Comparison of ENCODE assay signal across 8 cellular contexts in the genomic region with DNA sequence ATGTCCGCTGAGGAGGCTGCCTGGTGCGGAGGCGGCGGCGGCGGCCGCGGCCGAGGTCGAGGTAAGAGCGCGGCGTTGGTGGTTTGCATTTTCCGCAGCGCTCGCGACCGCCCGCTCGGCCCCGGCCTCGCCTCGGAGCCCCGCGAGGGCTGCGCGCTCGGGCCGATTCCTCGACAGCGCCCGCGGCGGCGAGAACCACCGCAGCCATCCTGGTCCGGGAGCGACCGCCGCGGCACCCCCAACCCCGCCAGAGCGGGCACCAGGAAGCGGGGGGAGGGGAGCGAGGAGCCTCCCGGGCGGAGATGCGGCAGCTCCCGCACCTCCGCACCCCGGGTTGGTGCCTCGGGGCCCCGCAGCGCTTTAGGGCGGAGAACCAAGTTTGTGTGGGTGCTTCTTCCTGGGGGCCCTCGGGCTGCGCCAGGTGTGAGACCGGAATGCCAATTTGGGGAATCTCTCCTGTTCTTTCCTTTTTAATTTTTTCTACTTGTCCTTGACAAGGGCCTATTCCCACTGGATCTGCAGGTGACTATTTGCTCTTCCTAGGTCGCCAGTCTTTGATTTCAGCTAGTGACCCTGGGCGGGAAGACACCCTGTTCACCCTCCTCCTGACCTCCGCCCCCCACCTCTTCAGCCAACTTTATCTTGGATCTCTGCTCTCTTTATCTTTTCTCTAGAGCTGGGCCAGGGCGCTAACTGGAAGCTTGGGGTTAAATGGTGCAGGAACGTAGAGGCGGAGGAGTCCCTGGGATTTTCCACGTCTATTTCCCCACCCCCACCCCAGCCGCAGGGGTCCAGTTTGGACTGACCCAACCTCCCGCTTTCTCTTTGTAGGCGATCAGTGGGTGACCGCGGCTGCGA. TPM values are rescaled to one million over a fixed set of nuclear protein-coding genes. Genes with fewer than 3 reads are reported as not detected.
DNase-seq lines count a peak whose midpoint lies in the region; ATAC-seq, FAIRE-seq and TF ChIP-seq lines count a peak whose summit lies in the region.

A gene with protein sequence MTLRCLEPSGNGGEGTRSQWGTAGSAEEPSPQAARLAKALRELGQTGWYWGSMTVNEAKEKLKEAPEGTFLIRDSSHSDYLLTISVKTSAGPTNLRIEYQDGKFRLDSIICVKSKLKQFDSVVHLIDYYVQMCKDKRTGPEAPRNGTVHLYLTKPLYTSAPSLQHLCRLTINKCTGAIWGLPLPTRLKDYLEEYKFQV (plus strand): TSS at position 822 of the 858 bp plus-strand sequence. CDS start 223 bp downstream, outside the sequence.

- H3K27ac ChIP-seq in effector memory CD4-positive, alpha-beta T cell (ENCODE audit: insufficient read depth, low read length, poor library complexity, severe bottlenecking), result peak within 1 kb of the TSS; percentile 78
- H3K27ac ChIP-seq in subcutaneous abdominal adipose tissue (ENCODE audit: low read depth, low read length), result peak within 1 kb of the TSS; percentile 93

- CTCF ChIA-PET in WTC11 (lab: Charles Lee), result interaction anchor here (1.6 to 5.2 kb wide), 4 partner anchors 111 to 530 kb away, joined by 4 to 40 read pairs (median 6); no protein-coding TSS in a partner anchor

- in situ Hi-C loops in GM13976 (cut with MboI; ENCODE audit: low sequenced_read_pairs, unreplicated experiment), result loop anchor here (25.0 kb wide), 1 partner anchor 415 kb away; no protein-coding TSS in a partner anchor

- no peak for TF ChIP-seq CTCF in GM13976 (IDR thresholded peaks at IDR 0.05; ENCODE audit: borderline replicate concordance, control extremely low read depth, extremely low read depth, insufficient read depth, missing control alignments)
- TF ChIP-seq CTCF in WTC11 (IDR thresholded peaks at IDR 0.05), result no peak

- POLR2A ChIA-PET in WTC11 (lab: Charles Lee), result interaction anchor here (0.5 to 1.9 kb wide), 7 partner anchors 12 to 530 kb away, joined by 3 to 11 read pairs (median 4); a partner anchor contains a TSS

- H3K36me3 Mint-ChIP-seq in IgD-negative memory B cell (peaks cover 1% of the 10 kb centered on the region), WTC11 (peaks cover 15% of the 10 kb centered on the region)

- H3K9me3 Mint-ChIP-seq in IgD-negative memory B cell (no peaks in the 10 kb centered on the region), WTC11 (no peaks in the 10 kb centered on the region)

- H3K4me3 Mint-ChIP-seq in IgD-negative memory B cell (peak within 1 kb of the TSS; percentile 91 to 97 (median 96)), WTC11 (peak within 1 kb of the TSS; percentile 85)

- H3K36me3 ChIP-seq in effector memory CD4-positive, alpha-beta T cell (ENCODE audit: control insufficient read depth, insufficient read depth, low read length), result peaks cover 5% of the 10 kb centered on the region
- H3K36me3 ChIP-seq in subcutaneous abdominal adipose tissue (ENCODE audit: control insufficient read depth in 5 of 5, insufficient read depth in 5 of 5, low read length in 5 of 5), result peaks cover 0 to 10% (median 6%) of the 10 kb centered on the region in 5 donors

- DNase-seq in GM13976 (ENCODE audit: low spot score), result peak; percentile 61
- peak; percentile 66 for DNase-seq in WTC11 (ENCODE audit: low spot score)
- DNase-seq in effector memory CD4-positive, alpha-beta T cell, result peak in 1 of 3 donors; percentile 23
- DNase-seq in mesenteric fat pad (ENCODE audit: low spot score), result no peak
- no peak for DNase-seq in NCI-H1694 treated with DMSO at 0.1 percent for 48 hours (lab: John Stamatoyannopoulos, UW)
- DNase-seq in GM19239 (ENCODE audit: insufficient read length, low spot score), result no peak

- ATAC-seq in WTC11, result peak; percentile 2

- no peaks in the 10 kb centered on the region for H3K27me3 ChIP-seq in effector memory CD4-positive, alpha-beta T cell (replicated peaks; ENCODE audit: control insufficient read depth, insufficient read depth, low read length, poor library complexity, severe bottlenecking)
- no peaks in the 10 kb centered on the region for H3K27me3 ChIP-seq in subcutaneous abdominal adipose tissue (ENCODE audit: control insufficient read depth in 5 of 5, insufficient read depth in 4 of 5, low read length in 5 of 5)

- peaks cover 4 to 21% (median 15%) of the 10 kb centered on the region in 3 donors for H3K4me1 Mint-ChIP-seq in IgD-negative memory B cell
- H3K4me1 Mint-ChIP-seq in WTC11, result peaks cover 32% of the 10 kb centered on the region

- FAIRE-seq in GM19239 (lab: Jason Lieb, UNC), result no peak

- H3K27ac Mint-ChIP-seq in IgD-negative memory B cell (peak within 1 kb of the TSS; percentile 16 to 53 (median 28)), WTC11 (peak within 1 kb of the TSS; percentile 97)

- H3K27me3 Mint-ChIP-seq in IgD-negative memory B cell, result peaks cover 24% of the 10 kb centered on the region
- H3K27me3 Mint-ChIP-seq in WTC11 (ENCODE audit: low read depth), result peaks cover 31% of the 10 kb centered on the region

- peak within 1 kb of the TSS; percentile 96 for H3K4me3 ChIP-seq in effector memory CD4-positive, alpha-beta T cell (ENCODE audit: insufficient read depth, low read depth, low read length, poor library complexity, severe bottlenecking)
- H3K4me3 ChIP-seq in subcutaneous abdominal adipose tissue (ENCODE audit: low read depth in 1 of 5, low read length in 5 of 5), result peak within 1 kb of the TSS; percentile 80 to 89 (median 85)

- H3K9ac ChIP-seq in subcutaneous abdominal adipose tissue (ENCODE audit: low read length in 5 of 5), result peak within 1 kb of the TSS; percentile 38 to 89 (median 87)

- H3K4me1 ChIP-seq in effector memory CD4-positive, alpha-beta T cell (ENCODE audit: control insufficient read depth, insufficient read depth, low read length, poor library complexity, severe bottlenecking), result peaks cover 21% of the 10 kb centered on the region
- peaks cover 0 to 41% (median 37%) of the 10 kb centered on the region in 5 donors for H3K4me1 ChIP-seq in subcutaneous abdominal adipose tissue (ENCODE audit: control insufficient read depth in 5 of 5, insufficient read depth in 5 of 5, low read length in 5 of 5)

- H3K9me3 ChIP-seq in effector memory CD4-positive, alpha-beta T cell (ENCODE audit: control insufficient read depth, low read length), result no peaks in the 10 kb centered on the region
- no peaks in the 10 kb centered on the region for H3K9me3 ChIP-seq in subcutaneous abdominal adipose tissue (ENCODE audit: control insufficient read depth in 5 of 5, low read length in 5 of 5)

TF ChIP-seq in WTC11, 78 proteins besides CTCF, POLR2A, EP300 and RAD21:
- TF ChIP-seq ZNF317 (CRISPR knock-in tag; IDR thresholded peaks at IDR 0.05; ENCODE audit: borderline replicate concordance, low read depth), result peak; percentile 11; the same call in 1 of the 2 replicates
- TF ChIP-seq SMAD3 (CRISPR knock-in tag; IDR thresholded peaks at IDR 0.05; ENCODE audit: borderline replicate concordance), result no peak
- no peak for TF ChIP-seq CREB1 (CRISPR knock-in tag; IDR thresholded peaks at IDR 0.05)
- peak; percentile 42 for TF ChIP-seq ZNF423 (CRISPR knock-in tag; IDR thresholded peaks at IDR 0.05)
- TF ChIP-seq, protein P1, sequence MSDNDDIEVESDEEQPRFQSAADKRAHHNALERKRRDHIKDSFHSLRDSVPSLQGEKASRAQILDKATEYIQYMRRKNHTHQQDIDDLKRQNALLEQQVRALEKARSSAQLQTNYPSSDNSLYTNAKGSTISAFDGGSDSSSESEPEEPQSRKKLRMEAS (CRISPR knock-in tag; IDR thresholded peaks at IDR 0.05), result peak; percentile 8; the same call in 1 of the 2 replicates

RNA-seq across cellular contexts. Expression of the gene that starts here (rescaled TPM):
- 0.51 TPM for polyA plus RNA-seq in IgD-negative memory B cell
- total RNA-seq in WTC11 (2021), result 31.7 to 44.4 TPM (median 32.9 TPM) in 3 replicates
- total RNA-seq in mesenteric fat pad, result 61.8 TPM

Comparison
In these comparisons a context has a peak if more than half of its experiments do, and no peak if none do; other contexts are left out.
1. DNase-seq: peak in GM13976 (single experiment) and WTC11 (single experiment); none in mesenteric fat pad (single experiment), NCI-H1694 treated with DMSO at 0.1 percent for 48 hours (single experiment) and GM19239 (single experiment).